8 cellular contexts compared by ENCODE assay signal in the genomic region with DNA sequence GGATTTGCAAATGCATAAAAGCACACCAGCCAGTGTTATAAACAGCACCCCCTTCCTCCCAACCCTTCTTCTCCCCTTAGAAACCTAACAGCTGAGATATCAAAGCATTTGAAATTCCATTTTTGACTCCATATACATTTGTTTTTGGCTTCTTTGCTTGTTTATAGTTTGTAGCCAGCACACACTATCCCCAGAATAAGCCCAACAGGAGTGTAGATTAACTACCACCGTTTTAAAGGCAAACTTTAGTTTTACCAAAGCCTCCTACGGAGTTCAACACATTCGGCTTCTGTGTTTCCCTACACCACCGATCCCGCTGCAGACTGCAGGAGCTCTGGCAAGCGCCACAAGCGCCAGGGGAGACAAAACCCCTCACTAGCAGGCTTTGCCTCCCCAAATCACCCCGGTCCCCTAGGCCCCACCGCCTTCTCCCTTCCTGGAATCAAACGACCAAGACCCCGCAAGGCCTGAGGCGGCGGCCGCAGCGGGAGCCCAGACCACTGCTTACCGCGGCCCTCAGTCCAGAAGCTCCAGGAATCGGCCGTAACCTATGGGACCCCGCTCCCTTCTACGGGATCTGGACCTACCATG. TPM values are rescaled to one million over a fixed set of nuclear protein-coding genes. Genes with fewer than 3 reads are reported as not detected.
DNase-seq lines count a peak whose midpoint lies in the region; ATAC-seq and TF ChIP-seq lines count a peak whose summit lies in the region.

No MANE protein-coding gene starts in this region.

- peak overlapping the region; percentile 86 for H3K4me3 Mint-ChIP-seq in GM23338

- H3K36me3 Mint-ChIP-seq in GM23338 (ENCODE audit: low read depth) = peaks cover 3% of the 10 kb centered on the region; the same call in 1 of the 3 replicates

- H3F3A ChIP-seq in GM23338 (replicated peaks; ENCODE audit: low read depth) (0 out of 2 replicates have a peak, but pooled peaks cover 6% of the 10 kb centered on the region), OCI-LY1 (ENCODE audit: insufficient read depth, low read length) (no peaks in the 10 kb centered on the region)

- no peaks in the 10 kb centered on the region for H3K36me3 ChIP-seq in GM23338 (ENCODE audit: insufficient read depth)
- peaks cover 6% of the 10 kb centered on the region; the same call in 1 of the 2 replicates for H3K36me3 ChIP-seq in OCI-LY1 (ENCODE audit: insufficient read depth, low read length)
- no peaks in the 10 kb centered on the region for H3K36me3 ChIP-seq in mammary epithelial cell (ENCODE audit: insufficient read depth, low read length)
- H3K36me3 ChIP-seq in lung (ENCODE audit: control insufficient read depth in 2 of 2, insufficient read depth in 2 of 2, low read length in 2 of 2) = no peaks in the 10 kb centered on the region
- no peaks in the 10 kb centered on the region for H3K36me3 ChIP-seq in thoracic aorta

- H3K79me2 ChIP-seq in GM23338 (replicated peaks; ENCODE audit: insufficient read depth) = peaks cover 67% of the 10 kb centered on the region
- H3K79me2 ChIP-seq in OCI-LY1 (ENCODE audit: insufficient read depth, low read length) = peaks cover 47% of the 10 kb centered on the region
- peaks cover 65% of the 10 kb centered on the region for H3K79me2 ChIP-seq in mammary epithelial cell (ENCODE audit: insufficient read depth, low read length)

- H3K9me2 ChIP-seq in GM23338 (ENCODE audit: insufficient read depth) (no peaks in the 10 kb centered on the region), OCI-LY1 (ENCODE audit: low read depth, low read length) (no peaks in the 10 kb centered on the region)

- H3K27ac Mint-ChIP-seq in GM23338 = peak overlapping the region; percentile 99

- H3K27ac ChIP-seq in GM23338 (ENCODE audit: low read depth) (peak overlapping the region; percentile 70), OCI-LY1 (ENCODE audit: low read depth, low read length, poor library complexity, severe bottlenecking) (no peak overlapping the region), mammary epithelial cell (ENCODE audit: insufficient read depth, low read depth, low read length) (peak overlapping the region; percentile 97), lung (ENCODE audit: low read depth in 1 of 2, low read length in 1 of 2) (peak overlapping the region; percentile 96 to 98), thoracic aorta (peak overlapping the region; percentile 89 to 94)

- peak overlapping the region; percentile 57 for H2AFZ ChIP-seq in GM23338
- H2AFZ ChIP-seq in OCI-LY1 (ENCODE audit: low read length) = no peak overlapping the region
- peak overlapping the region; percentile 86 for H2AFZ ChIP-seq in mammary epithelial cell (ENCODE audit: low read depth, low read length)

- whole genome bisulfite sequencing in mammary epithelial cell (ENCODE audit: low coverage, missing lambda C conversion rate) = 0% methylated on average over 17 of the region's 21 CpGs
- WGBS in lung, 2 donors = 0 to 1% methylated on average over 21 of the region's 21 CpGs

- no peaks in the 10 kb centered on the region for H3K9me3 ChIP-seq in OCI-LY1 (ENCODE audit: low read length)
- H3K9me3 ChIP-seq in mammary epithelial cell (replicated peaks; ENCODE audit: insufficient read depth, low read length) = no peaks in the 10 kb centered on the region
- no peaks in the 10 kb centered on the region for H3K9me3 ChIP-seq in lung (ENCODE audit: control insufficient read depth in 2 of 2, insufficient read depth in 1 of 2, low read length in 1 of 2)
- H3K9me3 ChIP-seq in thoracic aorta = no peaks in the 10 kb centered on the region

- dilution Hi-C loops in mammary epithelial cell (cut with HindIII; ENCODE audit: low sequenced_read_pairs) = no loop called here

- CTCF ChIA-PET in mammary epithelial cell (lab: Charles Lee; ENCODE audit: low non-redundant PET) = no interaction called here

- H3K9me3 Mint-ChIP-seq in GM23338 = no peaks in the 10 kb centered on the region; the same call in 2 of the 3 replicates

- ATAC-seq in GM23338 (no peak), lung (ENCODE audit: insufficient read depth, low FRiP score) (peak; percentile 16), thoracic aorta (ENCODE audit: insufficient number of reproducible peaks, low FRiP score, low read depth) (peak; percentile 50)

- H3K4me1 ChIP-seq in GM23338 (ENCODE audit: insufficient read depth) (peaks cover 3% of the 10 kb centered on the region; the same call in 1 of the 2 replicates), OCI-LY1 (ENCODE audit: insufficient read depth, low read length, severe bottlenecking) (peaks cover 26% of the 10 kb centered on the region), mammary epithelial cell (ENCODE audit: insufficient read depth, low read length) (peaks cover 10% of the 10 kb centered on the region), lung (ENCODE audit: control insufficient read depth in 2 of 2, insufficient read depth in 2 of 2, low read length in 2 of 2) (peaks cover 1 to 11% of the 10 kb centered on the region in 2 donors), thoracic aorta (ENCODE audit: control insufficient read depth in 1 of 2, low read depth in 2 of 2) (peaks cover 24 to 55% of the 10 kb centered on the region in 2 donors)

- peaks cover 7% of the 10 kb centered on the region; the same call in 2 of the 3 replicates for H3K4me1 Mint-ChIP-seq in GM23338

- H4K20me1 ChIP-seq in GM23338 (replicated peaks; ENCODE audit: insufficient read depth) = peaks cover 5% of the 10 kb centered on the region; the same call in 1 of the 2 replicates
- no peaks in the 10 kb centered on the region for H4K20me1 ChIP-seq in OCI-LY1 (ENCODE audit: insufficient read depth, low read length)
- H4K20me1 ChIP-seq in mammary epithelial cell (ENCODE audit: insufficient read depth, low read length) = no peaks in the 10 kb centered on the region

- DNase-seq in GM13977 (ENCODE audit: low spot score) = peak; percentile 9
- DNase-seq in GM23338 (ENCODE audit: low spot score) = peak; percentile 15
- DNase-seq in mammary epithelial cell = no peak
- DNase-seq in lung (ENCODE audit: low spot score) = no peak
- DNase-seq in thoracic aorta (ENCODE audit: low spot score) = no peak
- DNase-seq in superior temporal gyrus (ENCODE audit: extremely low spot score) = no peak
- DNase-seq in OCI-M2 (lab: John Stamatoyannopoulos, UW; ENCODE audit: unreplicated experiment) = no peak

- H3K4me2 ChIP-seq in GM23338 (peak overlapping the region; percentile 83), OCI-LY1 (ENCODE audit: low read length) (peak overlapping the region; percentile 86), mammary epithelial cell (ENCODE audit: insufficient read depth, low read depth, low read length) (peak overlapping the region; percentile 69)

- in situ Hi-C loops in GM13977 (cut with MboI; ENCODE audit: low pct_unique_long_range_greater_than_20kb, low sequenced_read_pairs, unreplicated experiment) = no loop called here
- in situ Hi-C loops in mammary epithelial cell (cut with MboI; ENCODE audit: low sequenced_read_pairs in 2 of 2) = no loop called here

- peaks cover 5% of the 10 kb centered on the region for H3K27me3 Mint-ChIP-seq in GM23338 (ENCODE audit: insufficient read depth, low read depth, poor library complexity)

- H3K9ac ChIP-seq in OCI-LY1 (ENCODE audit: low read length) (peak overlapping the region; percentile 86), mammary epithelial cell (ENCODE audit: insufficient read depth, low read length) (peak overlapping the region; percentile 98)

- H3K4me3 ChIP-seq in GM23338 (peak overlapping the region; percentile 75), OCI-LY1 (ENCODE audit: low read depth, low read length, poor library complexity, severe bottlenecking) (peak overlapping the region; percentile 83), mammary epithelial cell (replicated peaks in 1 of 3; ENCODE audit: insufficient read depth in 1 of 3, low read depth in 2 of 3, low read length in 3 of 3) (peak overlapping the region; percentile 55 to 83 (median 81)), lung (peak overlapping the region; percentile 98), thoracic aorta (peak overlapping the region; percentile 98)

- TF ChIP-seq CTCF in GM13977 (IDR thresholded peaks at IDR 0.05; ENCODE audit: extremely low read depth, insufficient read depth, missing control alignments) (no peak), GM23338 (conservative IDR thresholded peaks at IDR 0.05; ENCODE audit: low read depth in 2 of 2) (no peak), OCI-LY1 (IDR thresholded peaks at IDR 0.05; ENCODE audit: low read length) (no peak), mammary epithelial cell (conservative IDR thresholded peaks at IDR 0.05 in 1 of 2, IDR thresholded peaks at IDR 0.05 in 1 of 2; ENCODE audit: extremely low read depth in 1 of 2, insufficient read depth in 1 of 2, low read depth in 1 of 2, low read length in 2 of 2) (no peak), lung (IDR thresholded peaks at IDR 0.05; ENCODE audit: control extremely low read depth, extremely low read depth) (no peak), thoracic aorta (IDR thresholded peaks at IDR 0.05) (no peak)

- BruUV-seq in mammary epithelial cell (replicated peaks; lab: Mats Ljungman, UMichigan) = TSS peak; percentile 65

- H3K27me3 ChIP-seq in GM23338 (ENCODE audit: insufficient read depth) = no peaks in the 10 kb centered on the region
- H3K27me3 ChIP-seq in OCI-LY1 (ENCODE audit: insufficient read depth, low read length) = no peaks in the 10 kb centered on the region
- H3K27me3 ChIP-seq in mammary epithelial cell (ENCODE audit: insufficient read depth, low read length) = no peaks in the 10 kb centered on the region
- H3K27me3 ChIP-seq in lung (ENCODE audit: control insufficient read depth, insufficient read depth) = no peaks in the 10 kb centered on the region
- H3K27me3 ChIP-seq in thoracic aorta (replicated peaks; ENCODE audit: insufficient read depth) = no peaks in the 10 kb centered on the region

- intact Hi-C loops in mammary epithelial cell (cut with micrococcal nuclease) = no loop called here

TF ChIP-seq in GM23338, 12 proteins besides CTCF, POLR2A, EP300 and RAD21 (continues in another document):
- TF ChIP-seq CREB1 (CRISPR knock-in tag; IDR thresholded peaks at IDR 0.05; ENCODE audit: low read depth) (no peak), ZNF331 (CRISPR knock-in tag; IDR thresholded peaks at IDR 0.05; ENCODE audit: low read depth) (no peak), NANOG (IDR thresholded peaks at IDR 0.05; ENCODE audit: borderline replicate concordance) (no peak), POLR2AphosphoS5 (IDR thresholded peaks at IDR 0.05; ENCODE audit: low read depth) (no peak)

RNA-seq across cellular contexts. Expression of a gene that starts 0.4 kb away (rescaled TPM):
- total RNA-seq in GM23338 (2014; rRNA removed; shearing (Covaris generic)) = 83.3 and 89.1 TPM in 2 replicates
- polyA plus RNA-seq in GM23338 (2016; fragmentation: Nextera tagmentation; extraction: Ambion mirVana) (45.7 and 48.2 TPM in 2 replicates), mammary epithelial cell (86.5 TPM), lung (10 to 100 TPM; 36.9 to 89.3 TPM)
- total RNA-seq in mammary epithelial cell (100 to 1,000 TPM; 108 to 132 TPM), lung (100 to 1,000 TPM; 116 to 136 TPM), thoracic aorta (100 to 1,000 TPM in 1 of 2 donors, 10 to 100 TPM in 1; 67.4 to 114 TPM)
- polyA minus RNA-seq in mammary epithelial cell = 92.9 TPM

RNA-seq across cellular contexts. Expression of a gene that starts 45.2 kb away (rescaled TPM):
- 49.5 and 65.6 TPM in 2 replicates for total RNA-seq in GM23338 (2014; rRNA removed; shearing (Covaris generic))
- polyA plus RNA-seq in GM23338 (2016; fragmentation: Nextera tagmentation; extraction: Ambion mirVana) (48.9 and 58.4 TPM in 2 replicates), mammary epithelial cell (46.9 TPM), lung (10 to 100 TPM; 40.2 TPM)
- total RNA-seq in mammary epithelial cell (10 to 100 TPM; 46.3 to 54.3 TPM), lung (10 to 100 TPM; 33.2 to 44.7 TPM), thoracic aorta (10 to 100 TPM; 21.3 to 32.2 TPM)
- 12.9 TPM for polyA minus RNA-seq in mammary epithelial cell

Comparison
In these comparisons a context has a peak if more than half of its experiments do, and no peak if none do; other contexts are left out.
1. DNase-seq: peak in GM13977 (single experiment) and GM23338 (single experiment); none in mammary epithelial cell (single experiment), lung (single experiment), thoracic aorta (single experiment), superior temporal gyrus (single experiment) and OCI-M2 (single experiment).
2. Peak in every context shown above with its lines, with median percentiles within 50 percentile points of each other: H3K4me2 ChIP-seq and H3K4me3 ChIP-seq.